ENCODE assay signal across 1 cellular context in the genomic region with DNA sequence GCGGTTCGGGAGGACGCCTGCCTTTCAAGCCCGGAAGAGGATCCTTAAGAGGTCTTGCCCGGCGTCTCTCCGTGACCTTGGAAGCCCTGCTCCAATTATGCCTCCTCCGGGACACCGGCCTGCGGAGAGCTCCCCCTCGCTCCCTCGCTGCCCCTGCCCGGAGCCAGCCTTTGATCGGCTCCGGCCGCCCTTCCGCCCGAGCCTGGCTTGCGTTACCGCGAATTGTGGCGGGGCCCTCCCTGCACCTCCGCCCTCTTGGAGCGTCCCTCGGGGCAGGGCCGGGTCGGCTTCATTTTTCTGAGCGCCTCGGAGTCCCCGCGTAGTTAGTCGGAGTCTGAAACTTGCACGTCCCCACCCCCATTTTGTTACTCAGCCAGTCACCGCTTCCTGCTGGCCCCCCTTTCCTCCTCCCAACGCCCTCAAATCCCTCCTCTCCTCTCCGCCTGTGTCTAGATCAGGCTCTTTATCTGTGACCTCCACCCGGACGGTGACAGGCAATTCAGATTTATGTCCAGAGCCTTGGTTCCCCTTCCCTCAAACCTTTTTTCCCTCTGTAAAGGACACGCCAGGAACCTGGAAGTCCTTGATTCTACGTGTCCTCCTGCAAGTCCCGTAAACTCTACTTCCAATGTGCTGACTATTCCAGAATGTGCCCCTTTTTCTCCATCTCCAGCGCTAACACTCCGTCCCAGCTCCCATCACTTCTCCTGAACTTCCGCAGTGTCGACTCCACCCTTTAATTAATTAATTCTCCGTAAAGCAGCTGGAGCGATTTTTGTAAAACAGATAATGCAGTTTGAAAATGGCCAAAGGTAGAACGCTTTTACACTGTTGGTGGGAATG.
A peak's percentile ranks its signal among the peaks of the same experiment; 100 is the strongest.
TF ChIP-seq lines count a peak whose summit lies in the region.

No MANE protein-coding gene starts in this region.

TF ChIP-seq in HepG2, 621 proteins besides CTCF, POLR2A, EP300 and RAD21 (continued from another document and continues in another):
- TF ChIP-seq PCBP2 (optimal IDR thresholded peaks at IDR 0.05; ENCODE audit: low read depth, low read length, poor library complexity, severe bottlenecking) (peak; percentile 62), ZNF552 (CRISPR knock-in tag; IDR thresholded peaks at IDR 0.05; ENCODE audit: borderline replicate concordance) (peak; percentile 67; the same call in 1 of the 2 replicates), HIVEP1 (CRISPR knock-in tag; IDR thresholded peaks at IDR 0.05) (peak; percentile 49; the same call in 1 of the 2 replicates), ZNF230 (CRISPR knock-in tag; IDR thresholded peaks at IDR 0.05) (0 out of 2 replicates have a peak, but pooled peaks have one; percentile 27), HIC2 (CRISPR knock-in tag; IDR thresholded peaks at IDR 0.05; ENCODE audit: low read depth) (0 out of 2 replicates have a peak, but pooled peaks have one; percentile 24), ARID4A (CRISPR knock-in tag; IDR thresholded peaks at IDR 0.05; ENCODE audit: borderline replicate concordance) (peak; percentile 53), ZNF747 (CRISPR knock-in tag; IDR thresholded peaks at IDR 0.05; ENCODE audit: borderline replicate concordance) (peak; percentile 81; the same call in 1 of the 2 replicates), ZNF816 (CRISPR knock-in tag; IDR thresholded peaks at IDR 0.05; ENCODE audit: borderline replicate concordance) (peak; percentile 62; the same call in 1 of the 2 replicates), SAFB2 (CRISPR knock-in tag; IDR thresholded peaks at IDR 0.05; ENCODE audit: borderline replicate concordance, low read depth) (no peak), ZBTB7A (CRISPR knock-in tag; IDR thresholded peaks at IDR 0.05) (no peak), ZNF564 (CRISPR knock-in tag; IDR thresholded peaks at IDR 0.05) (no peak; the same call in 1 of the 2 replicates), ZMYM4 (CRISPR knock-in tag; IDR thresholded peaks at IDR 0.05) (peak; percentile 20; the same call in 1 of the 2 replicates), ATAD3A (CRISPR knock-in tag; IDR thresholded peaks at IDR 0.05) (no peak), SP4 (CRISPR knock-in tag; IDR thresholded peaks at IDR 0.05) (no peak), BCLAF1 (IDR thresholded peaks at IDR 0.05) (no peak), ZNF205 (CRISPR knock-in tag; IDR thresholded peaks at IDR 0.05) (peak; percentile 13; the same call in 1 of the 2 replicates)
- TF ChIP-seq, protein P1, sequence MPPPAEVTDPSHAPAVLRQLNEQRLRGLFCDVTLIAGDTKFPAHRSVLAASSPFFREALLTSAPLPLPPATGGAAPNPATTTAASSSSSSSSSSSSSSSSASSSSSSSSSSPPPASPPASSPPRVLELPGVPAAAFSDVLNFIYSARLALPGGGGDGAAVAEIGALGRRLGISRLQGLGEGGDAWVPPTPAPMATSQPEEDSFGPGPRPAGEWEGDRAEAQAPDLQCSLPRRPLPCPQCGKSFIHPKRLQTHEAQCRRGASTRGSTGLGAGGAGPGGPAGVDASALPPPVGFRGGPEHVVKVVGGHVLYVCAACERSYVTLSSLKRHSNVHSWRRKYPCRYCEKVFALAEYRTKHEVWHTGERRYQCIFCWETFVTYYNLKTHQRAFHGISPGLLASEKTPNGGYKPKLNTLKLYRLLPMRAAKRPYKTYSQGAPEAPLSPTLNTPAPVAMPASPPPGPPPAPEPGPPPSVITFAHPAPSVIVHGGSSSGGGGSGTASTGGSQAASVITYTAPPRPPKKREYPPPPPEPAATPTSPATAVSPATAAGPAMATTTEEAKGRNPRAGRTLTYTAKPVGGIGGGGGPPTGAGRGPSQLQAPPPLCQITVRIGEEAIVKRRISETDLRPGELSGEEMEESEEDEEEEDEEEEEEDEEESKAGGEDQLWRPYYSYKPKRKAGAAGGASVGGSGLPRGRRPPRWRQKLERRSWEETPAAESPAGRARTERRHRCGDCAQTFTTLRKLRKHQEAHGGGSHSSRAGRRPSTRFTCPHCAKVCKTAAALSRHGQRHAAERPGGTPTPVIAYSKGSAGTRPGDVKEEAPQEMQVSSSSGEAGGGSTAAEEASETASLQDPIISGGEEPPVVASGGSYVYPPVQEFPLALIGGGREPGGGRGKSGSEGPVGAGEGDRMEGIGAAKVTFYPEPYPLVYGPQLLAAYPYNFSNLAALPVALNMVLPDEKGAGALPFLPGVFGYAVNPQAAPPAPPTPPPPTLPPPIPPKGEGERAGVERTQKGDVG (CRISPR knock-in tag; IDR thresholded peaks at IDR 0.05; ENCODE audit: borderline replicate concordance), result peak; percentile 74; the same call in 1 of the 2 replicates
- TF ChIP-seq, protein P2, sequence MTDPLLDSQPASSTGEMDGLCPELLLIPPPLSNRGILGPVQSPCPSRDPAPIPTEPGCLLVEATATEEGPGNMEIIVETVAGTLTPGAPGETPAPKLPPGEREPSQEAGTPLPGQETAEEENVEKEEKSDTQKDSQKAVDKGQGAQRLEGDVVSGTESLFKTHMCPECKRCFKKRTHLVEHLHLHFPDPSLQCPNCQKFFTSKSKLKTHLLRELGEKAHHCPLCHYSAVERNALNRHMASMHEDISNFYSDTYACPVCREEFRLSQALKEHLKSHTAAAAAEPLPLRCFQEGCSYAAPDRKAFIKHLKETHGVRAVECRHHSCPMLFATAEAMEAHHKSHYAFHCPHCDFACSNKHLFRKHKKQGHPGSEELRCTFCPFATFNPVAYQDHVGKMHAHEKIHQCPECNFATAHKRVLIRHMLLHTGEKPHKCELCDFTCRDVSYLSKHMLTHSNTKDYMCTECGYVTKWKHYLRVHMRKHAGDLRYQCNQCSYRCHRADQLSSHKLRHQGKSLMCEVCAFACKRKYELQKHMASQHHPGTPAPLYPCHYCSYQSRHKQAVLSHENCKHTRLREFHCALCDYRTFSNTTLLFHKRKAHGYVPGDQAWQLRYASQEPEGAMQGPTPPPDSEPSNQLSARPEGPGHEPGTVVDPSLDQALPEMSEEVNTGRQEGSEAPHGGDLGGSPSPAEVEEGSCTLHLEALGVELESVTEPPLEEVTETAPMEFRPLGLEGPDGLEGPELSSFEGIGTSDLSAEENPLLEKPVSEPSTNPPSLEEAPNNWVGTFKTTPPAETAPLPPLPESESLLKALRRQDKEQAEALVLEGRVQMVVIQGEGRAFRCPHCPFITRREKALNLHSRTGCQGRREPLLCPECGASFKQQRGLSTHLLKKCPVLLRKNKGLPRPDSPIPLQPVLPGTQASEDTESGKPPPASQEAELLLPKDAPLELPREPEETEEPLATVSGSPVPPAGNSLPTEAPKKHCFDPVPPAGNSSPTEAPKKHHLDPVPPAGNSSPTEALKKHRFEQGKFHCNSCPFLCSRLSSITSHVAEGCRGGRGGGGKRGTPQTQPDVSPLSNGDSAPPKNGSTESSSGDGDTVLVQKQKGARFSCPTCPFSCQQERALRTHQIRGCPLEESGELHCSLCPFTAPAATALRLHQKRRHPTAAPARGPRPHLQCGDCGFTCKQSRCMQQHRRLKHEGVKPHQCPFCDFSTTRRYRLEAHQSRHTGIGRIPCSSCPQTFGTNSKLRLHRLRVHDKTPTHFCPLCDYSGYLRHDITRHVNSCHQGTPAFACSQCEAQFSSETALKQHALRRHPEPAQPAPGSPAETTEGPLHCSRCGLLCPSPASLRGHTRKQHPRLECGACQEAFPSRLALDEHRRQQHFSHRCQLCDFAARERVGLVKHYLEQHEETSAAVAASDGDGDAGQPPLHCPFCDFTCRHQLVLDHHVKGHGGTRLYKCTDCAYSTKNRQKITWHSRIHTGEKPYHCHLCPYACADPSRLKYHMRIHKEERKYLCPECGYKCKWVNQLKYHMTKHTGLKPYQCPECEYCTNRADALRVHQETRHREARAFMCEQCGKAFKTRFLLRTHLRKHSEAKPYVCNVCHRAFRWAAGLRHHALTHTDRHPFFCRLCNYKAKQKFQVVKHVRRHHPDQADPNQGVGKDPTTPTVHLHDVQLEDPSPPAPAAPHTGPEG (CRISPR knock-in tag; IDR thresholded peaks at IDR 0.05), result no peak; the same call in 1 of the 2 replicates
- TF ChIP-seq, protein P3, sequence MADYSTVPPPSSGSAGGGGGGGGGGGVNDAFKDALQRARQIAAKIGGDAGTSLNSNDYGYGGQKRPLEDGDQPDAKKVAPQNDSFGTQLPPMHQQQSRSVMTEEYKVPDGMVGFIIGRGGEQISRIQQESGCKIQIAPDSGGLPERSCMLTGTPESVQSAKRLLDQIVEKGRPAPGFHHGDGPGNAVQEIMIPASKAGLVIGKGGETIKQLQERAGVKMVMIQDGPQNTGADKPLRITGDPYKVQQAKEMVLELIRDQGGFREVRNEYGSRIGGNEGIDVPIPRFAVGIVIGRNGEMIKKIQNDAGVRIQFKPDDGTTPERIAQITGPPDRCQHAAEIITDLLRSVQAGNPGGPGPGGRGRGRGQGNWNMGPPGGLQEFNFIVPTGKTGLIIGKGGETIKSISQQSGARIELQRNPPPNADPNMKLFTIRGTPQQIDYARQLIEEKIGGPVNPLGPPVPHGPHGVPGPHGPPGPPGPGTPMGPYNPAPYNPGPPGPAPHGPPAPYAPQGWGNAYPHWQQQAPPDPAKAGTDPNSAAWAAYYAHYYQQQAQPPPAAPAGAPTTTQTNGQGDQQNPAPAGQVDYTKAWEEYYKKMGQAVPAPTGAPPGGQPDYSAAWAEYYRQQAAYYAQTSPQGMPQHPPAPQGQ (CRISPR knock-in tag; IDR thresholded peaks at IDR 0.05; ENCODE audit: borderline replicate concordance), result 0 out of 2 replicates have a peak, but pooled peaks have one; percentile 38
- TF ChIP-seq, protein P4, sequence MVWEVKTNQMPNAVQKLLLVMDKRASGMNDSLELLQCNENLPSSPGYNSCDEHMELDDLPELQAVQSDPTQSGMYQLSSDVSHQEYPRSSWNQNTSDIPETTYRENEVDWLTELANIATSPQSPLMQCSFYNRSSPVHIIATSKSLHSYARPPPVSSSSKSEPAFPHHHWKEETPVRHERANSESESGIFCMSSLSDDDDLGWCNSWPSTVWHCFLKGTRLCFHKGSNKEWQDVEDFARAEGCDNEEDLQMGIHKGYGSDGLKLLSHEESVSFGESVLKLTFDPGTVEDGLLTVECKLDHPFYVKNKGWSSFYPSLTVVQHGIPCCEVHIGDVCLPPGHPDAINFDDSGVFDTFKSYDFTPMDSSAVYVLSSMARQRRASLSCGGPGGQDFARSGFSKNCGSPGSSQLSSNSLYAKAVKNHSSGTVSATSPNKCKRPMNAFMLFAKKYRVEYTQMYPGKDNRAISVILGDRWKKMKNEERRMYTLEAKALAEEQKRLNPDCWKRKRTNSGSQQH (CRISPR knock-in tag; IDR thresholded peaks at IDR 0.05; ENCODE audit: low read depth), result peak; percentile 41; the same call in 1 of the 2 replicates
- TF ChIP-seq, protein P5, sequence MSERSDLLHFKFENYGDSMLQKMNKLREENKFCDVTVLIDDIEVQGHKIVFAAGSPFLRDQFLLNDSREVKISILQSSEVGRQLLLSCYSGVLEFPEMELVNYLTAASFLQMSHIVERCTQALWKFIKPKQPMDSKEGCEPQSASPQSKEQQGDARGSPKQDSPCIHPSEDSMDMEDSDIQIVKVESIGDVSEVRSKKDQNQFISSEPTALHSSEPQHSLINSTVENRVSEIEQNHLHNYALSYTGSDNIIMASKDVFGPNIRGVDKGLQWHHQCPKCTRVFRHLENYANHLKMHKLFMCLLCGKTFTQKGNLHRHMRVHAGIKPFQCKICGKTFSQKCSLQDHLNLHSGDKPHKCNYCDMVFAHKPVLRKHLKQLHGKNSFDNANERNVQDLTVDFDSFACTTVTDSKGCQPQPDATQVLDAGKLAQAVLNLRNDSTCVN (CRISPR knock-in tag; IDR thresholded peaks at IDR 0.05; ENCODE audit: borderline replicate concordance), result peak; percentile 33; the same call in 1 of the 2 replicates
